Comparison of ENCODE assay signal across 8 cellular contexts in genomic region chr17:3004925-3005324, GRCh38. TPM values are rescaled to one million over a fixed set of nuclear protein-coding genes. Genes with fewer than 3 reads are reported as not detected.
DNase-seq lines count a peak whose midpoint lies in the region; TF ChIP-seq lines count a peak whose summit lies in the region.

No MANE protein-coding gene starts in this region.

- H3K36me3 ChIP-seq in mammary epithelial cell (ENCODE audit: insufficient read depth, low read length): peaks cover 12% of the 10 kb centered on the region
- H3K36me3 ChIP-seq in mucosa of rectum (ENCODE audit: control insufficient read depth in 2 of 2, insufficient read depth in 2 of 2, low read length in 2 of 2): peaks cover 10 to 13% of the 10 kb centered on the region in 2 donors

- H3K27ac Mint-ChIP-seq in activated naive CD4-positive, alpha-beta T cell treated with anti-CD3 and anti-CD28 coated beads, Interleukin-2, amount 50 U/mL, for 24 hours: no peak overlapping the region
- no peak overlapping the region for H3K27ac Mint-ChIP-seq in activated naive CD4-positive, alpha-beta T cell treated with anti-CD3 and anti-CD28 coated beads for 36 hours
- H3K27ac Mint-ChIP-seq in type B pancreatic cell: peak overlapping the region; percentile 76

- H3K4me2 ChIP-seq in mammary epithelial cell (ENCODE audit: insufficient read depth, low read depth, low read length): peak overlapping the region; percentile 65

- intact Hi-C loops in activated naive CD4-positive, alpha-beta T cell treated with anti-CD3 and anti-CD28 coated beads for 36 hours (cut with micrococcal nuclease): loop anchor here (10.0 kb wide), 1 partner anchor 50 kb away; no protein-coding TSS in a partner anchor
- intact Hi-C loops in mammary epithelial cell (cut with micrococcal nuclease): loop anchor here (1.0 to 2.0 kb wide), 2 partner anchors 79 to 156 kb away; no protein-coding TSS in a partner anchor

- BruUV-seq in mammary epithelial cell (replicated peaks; lab: Mats Ljungman, UMichigan): no TSS peak

- no peaks in the 10 kb centered on the region for H4K20me1 ChIP-seq in mammary epithelial cell (ENCODE audit: insufficient read depth, low read length)

- H3K4me3 Mint-ChIP-seq in activated naive CD4-positive, alpha-beta T cell treated with anti-CD3 and anti-CD28 coated beads, Interleukin-2, amount 50 U/mL, for 24 hours: peak overlapping the region; percentile 70
- no peak overlapping the region for H3K4me3 Mint-ChIP-seq in activated naive CD4-positive, alpha-beta T cell treated with anti-CD3 and anti-CD28 coated beads for 36 hours
- H3K4me3 Mint-ChIP-seq in type B pancreatic cell: peak overlapping the region; percentile 52

- H3K9me3 ChIP-seq in mammary epithelial cell (replicated peaks; ENCODE audit: insufficient read depth, low read length): no peaks in the 10 kb centered on the region
- H3K9me3 ChIP-seq in mucosa of rectum (ENCODE audit: control insufficient read depth in 2 of 2, low read length in 2 of 2): no peaks in the 10 kb centered on the region

- H3K27me3 Mint-ChIP-seq in activated naive CD4-positive, alpha-beta T cell treated with anti-CD3 and anti-CD28 coated beads, Interleukin-2, amount 50 U/mL, for 24 hours: no peaks in the 10 kb centered on the region
- no peaks in the 10 kb centered on the region for H3K27me3 Mint-ChIP-seq in activated naive CD4-positive, alpha-beta T cell treated with anti-CD3 and anti-CD28 coated beads for 36 hours (ENCODE audit: low read depth)
- H3K27me3 Mint-ChIP-seq in type B pancreatic cell: no peaks in the 10 kb centered on the region

- H3K36me3 Mint-ChIP-seq in activated naive CD4-positive, alpha-beta T cell treated with anti-CD3 and anti-CD28 coated beads, Interleukin-2, amount 50 U/mL, for 24 hours: no peaks in the 10 kb centered on the region
- no peaks in the 10 kb centered on the region for H3K36me3 Mint-ChIP-seq in activated naive CD4-positive, alpha-beta T cell treated with anti-CD3 and anti-CD28 coated beads for 36 hours (ENCODE audit: low read depth)
- H3K36me3 Mint-ChIP-seq in type B pancreatic cell: peaks cover 6% of the 10 kb centered on the region

- peaks cover 26% of the 10 kb centered on the region for H3K4me1 Mint-ChIP-seq in activated naive CD4-positive, alpha-beta T cell treated with anti-CD3 and anti-CD28 coated beads, Interleukin-2, amount 50 U/mL, for 24 hours
- peaks cover 27% of the 10 kb centered on the region for H3K4me1 Mint-ChIP-seq in activated naive CD4-positive, alpha-beta T cell treated with anti-CD3 and anti-CD28 coated beads for 36 hours (ENCODE audit: low read depth)
- peaks cover 9% of the 10 kb centered on the region for H3K4me1 Mint-ChIP-seq in type B pancreatic cell (ENCODE audit: unreplicated experiment)

- H3K27me3 ChIP-seq in mammary epithelial cell (ENCODE audit: insufficient read depth, low read length) (no peaks in the 10 kb centered on the region), mucosa of rectum (ENCODE audit: control insufficient read depth in 2 of 2, insufficient read depth in 2 of 2, low read length in 2 of 2) (no peaks in the 10 kb centered on the region)

- peak overlapping the region; percentile 28 for H2AFZ ChIP-seq in mammary epithelial cell (ENCODE audit: low read depth, low read length)

- H3K4me1 ChIP-seq in mammary epithelial cell (ENCODE audit: insufficient read depth, low read length) (peaks cover 16% of the 10 kb centered on the region), mucosa of rectum (ENCODE audit: control insufficient read depth in 2 of 2, insufficient read depth in 2 of 2, low read length in 2 of 2) (peaks cover 17 to 24% of the 10 kb centered on the region in 2 donors)

- H3K27ac ChIP-seq in mammary epithelial cell (ENCODE audit: insufficient read depth, low read depth, low read length): peak overlapping the region; percentile 28
- H3K27ac ChIP-seq in mucosa of rectum (ENCODE audit: low read depth in 2 of 2, low read length in 2 of 2): peak overlapping the region; percentile 82 to 88

- CTCF ChIA-PET in activated naive CD4-positive, alpha-beta T cell treated with anti-CD3 and anti-CD28 coated beads for 36 hours (lab: Charles Lee): no interaction called here
- CTCF ChIA-PET in mammary epithelial cell (lab: Charles Lee; ENCODE audit: low non-redundant PET): no interaction called here

- WGBS in mammary epithelial cell (ENCODE audit: low coverage, missing lambda C conversion rate): 93% methylated on average over 10 of the region's 13 CpGs

- no peak for DNase-seq in activated naive CD4-positive, alpha-beta T cell treated with anti-CD3 and anti-CD28 coated beads for 36 hours
- DNase-seq in mammary epithelial cell (no peak), type B pancreatic cell (ENCODE audit: extremely low spot score, unreplicated experiment) (no peak), NCI-H2029 treated with DMSO at 0.1 percent for 48 hours (lab: John Stamatoyannopoulos, UW) (no peak), mucosa of gallbladder (ENCODE audit: low spot score) (no peak), AG20443 (ENCODE audit: low spot score) (no peak)

- peaks cover 5% of the 10 kb centered on the region for H3K79me2 ChIP-seq in mammary epithelial cell (ENCODE audit: insufficient read depth, low read length)

- H3K4me3 ChIP-seq in mammary epithelial cell (replicated peaks in 1 of 3; ENCODE audit: insufficient read depth in 1 of 3, low read depth in 2 of 3, low read length in 3 of 3) (no peak overlapping the region), mucosa of rectum (ENCODE audit: low read length in 2 of 2) (peak overlapping the region in 1 of 2 donors; percentile 48)

- dilution Hi-C loops in mammary epithelial cell (cut with HindIII; ENCODE audit: low sequenced_read_pairs): no loop called here

- TF ChIP-seq CTCF in mammary epithelial cell (conservative IDR thresholded peaks at IDR 0.05 in 1 of 2, IDR thresholded peaks at IDR 0.05 in 1 of 2; ENCODE audit: extremely low read depth in 1 of 2, insufficient read depth in 1 of 2, low read depth in 1 of 2, low read length in 2 of 2) (no peak), type B pancreatic cell (conservative IDR thresholded peaks at IDR 0.05) (no peak)

- in situ Hi-C loops in mammary epithelial cell (cut with MboI; ENCODE audit: low sequenced_read_pairs in 2 of 2): loop anchor here in 1 of 2 donors (25.0 kb wide), 1 partner anchor 168 kb away; no protein-coding TSS in a partner anchor

- no peaks in the 10 kb centered on the region for H3K9me3 Mint-ChIP-seq in activated naive CD4-positive, alpha-beta T cell treated with anti-CD3 and anti-CD28 coated beads, Interleukin-2, amount 50 U/mL, for 24 hours
- H3K9me3 Mint-ChIP-seq in activated naive CD4-positive, alpha-beta T cell treated with anti-CD3 and anti-CD28 coated beads for 36 hours: no peaks in the 10 kb centered on the region
- H3K9me3 Mint-ChIP-seq in type B pancreatic cell: no peaks in the 10 kb centered on the region

- H3K9ac ChIP-seq in mammary epithelial cell (ENCODE audit: insufficient read depth, low read length) (peak overlapping the region; percentile 15), mucosa of rectum (ENCODE audit: low read depth in 1 of 2, low read length in 2 of 2) (peak overlapping the region; percentile 63 to 73)

RNA-seq across cellular contexts. Expression of gene OR1D5, which starts 58.5 kb away (rescaled TPM):
- total RNA-seq in activated naive CD4-positive, alpha-beta T cell treated with anti-CD3 and anti-CD28 coated beads for 36 hours: not detected
- total RNA-seq in mammary epithelial cell: not detected
- not detected for polyA plus RNA-seq in mammary epithelial cell
- polyA minus RNA-seq in mammary epithelial cell: not detected
- total RNA-seq in type B pancreatic cell (ENCODE audit: low replicate concordance): not detected in 2 replicates
- total RNA-seq in mucosa of gallbladder: not detected
